ENCODE assay signal across 8 cellular contexts in genomic region chr15:92820233-92821021, GRCh38.
DNase-seq lines count a peak whose midpoint lies in the region; ATAC-seq and TF ChIP-seq lines count a peak whose summit lies in the region.

No MANE protein-coding gene starts in this region.

- no peaks in the 10 kb centered on the region for H3K27me3 Mint-ChIP-seq in activated B cell treated with CpG ODN at 0.5 μM for 24 hours

- H3K36me3 Mint-ChIP-seq in activated B cell treated with CpG ODN at 0.5 μM for 24 hours (ENCODE audit: low read depth): no peaks in the 10 kb centered on the region

- H3K9me3 Mint-ChIP-seq in activated B cell treated with CpG ODN at 0.5 μM for 24 hours: no peaks in the 10 kb centered on the region

- H3K4me3 Mint-ChIP-seq in activated B cell treated with CpG ODN at 0.5 μM for 24 hours: peak overlapping the region; percentile 90

- intact Hi-C loops in activated B cell treated with CpG ODN at 0.5 μM for 24 hours (cut with micrococcal nuclease): loop anchor here (1.0 kb wide), 5 partner anchors 11 to 80 kb away; partner anchors contain the start of gene CHD2

- TF ChIP-seq CTCF in AG09319 (IDR thresholded peaks at IDR 0.05; ENCODE audit: low read depth, low read length): no peak
- no peak for TF ChIP-seq CTCF in activated B cell treated with CpG ODN at 0.5 μM for 24 hours (IDR thresholded peaks at IDR 0.05)

- peak; percentile 65 for DNase-seq in AG09319 (ENCODE audit: extremely low read depth, low read depth)
- peak; percentile 91 for DNase-seq in NCI-H2227 treated with DMSO at 0.1 percent for 48 hours (lab: John Stamatoyannopoulos, UW)
- peak; percentile 82 for DNase-seq in activated B cell treated with CpG ODN at 0.5 μM for 24 hours
- DNase-seq in caudate nucleus (lab: John Stamatoyannopoulos, UW): peak; percentile 34 to 95 (median 90)
- DNase-seq in islet precursor cell: peak; percentile 96
- DNase-seq in stimulated activated CD4-positive, alpha-beta T cell treated with anti-CD3 and anti-CD28 coated beads, Interleukin-12 subunit alpha, Interleukin-12 subunit beta, amount 100 ng/mL, for 4 hours: peak; percentile 81

- CTCF ChIA-PET in activated B cell treated with CpG ODN at 0.5 μM for 24 hours (lab: Charles Lee): interaction anchor here (1.0 kb wide), 1 partner anchor 62 kb away, joined by 5 read pairs; no protein-coding TSS in a partner anchor

- POLR2A ChIA-PET in activated B cell treated with CpG ODN at 0.5 μM for 24 hours (lab: Charles Lee): interaction anchor here (0.7 to 7.6 kb wide), 9 partner anchors 9 to 97 kb away, joined by 3 to 90 read pairs (median 20); partner anchors contain the start of gene CHD2

- peak overlapping the region; percentile 90 for H3K27ac Mint-ChIP-seq in activated B cell treated with CpG ODN at 0.5 μM for 24 hours

- H3K4me1 Mint-ChIP-seq in activated B cell treated with CpG ODN at 0.5 μM for 24 hours: peaks cover 62% of the 10 kb centered on the region

- ATAC-seq in GM19025 (IDR thresholded peaks at IDR 0.05; ENCODE audit: low read depth, unreplicated experiment) (peak; percentile 84), HG03196 (IDR thresholded peaks at IDR 0.05; ENCODE audit: unreplicated experiment) (peak; percentile 86), activated B cell treated with CpG ODN at 0.5 μM for 24 hours (ENCODE audit: low read depth) (peak; percentile 79)

- peak overlapping the region; percentile 100 for H3K27ac ChIP-seq in caudate nucleus (ENCODE audit: low read depth, low read length)

Comparison
In these comparisons a context has a peak if more than half of its experiments do, and no peak if none do; other contexts are left out.
1. Peak in every context shown above with its lines: DNase-seq, ATAC-seq and H3K27ac ChIP-seq.